In genomic region chr22:23184100-23184763, GRCh38 we compare ENCODE assay signal across 1 cellular context.
TF ChIP-seq lines count a peak whose summit lies in the region.

No MANE protein-coding gene starts in this region.

TF ChIP-seq in GM12878, 131 proteins besides CTCF, POLR2A, EP300 and RAD21:
- TF ChIP-seq MTA2 (IDR thresholded peaks at IDR 0.05; ENCODE audit: low read depth) (no peak), TCF3 (IDR thresholded peaks at IDR 0.05; ENCODE audit: borderline replicate concordance, insufficient read depth, low read depth, low read length) (no peak), ZBTB33 (IDR thresholded peaks at IDR 0.05) (no peak), MYC (IDR thresholded peaks at IDR 0.05; ENCODE audit: insufficient read depth, insufficient read length, insufficient replicate concordance, low read length, severe bottlenecking) (no peak), ZNF207 (IDR thresholded peaks at IDR 0.05; ENCODE audit: borderline replicate concordance) (no peak)
- TF ChIP-seq, protein P1, sequence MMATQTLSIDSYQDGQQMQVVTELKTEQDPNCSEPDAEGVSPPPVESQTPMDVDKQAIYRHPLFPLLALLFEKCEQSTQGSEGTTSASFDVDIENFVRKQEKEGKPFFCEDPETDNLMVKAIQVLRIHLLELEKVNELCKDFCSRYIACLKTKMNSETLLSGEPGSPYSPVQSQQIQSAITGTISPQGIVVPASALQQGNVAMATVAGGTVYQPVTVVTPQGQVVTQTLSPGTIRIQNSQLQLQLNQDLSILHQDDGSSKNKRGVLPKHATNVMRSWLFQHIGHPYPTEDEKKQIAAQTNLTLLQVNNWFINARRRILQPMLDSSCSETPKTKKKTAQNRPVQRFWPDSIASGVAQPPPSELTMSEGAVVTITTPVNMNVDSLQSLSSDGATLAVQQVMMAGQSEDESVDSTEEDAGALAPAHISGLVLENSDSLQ (IDR thresholded peaks at IDR 0.05): no peak
